Comparison of ENCODE assay signal across 8 cellular contexts in the genomic region with DNA sequence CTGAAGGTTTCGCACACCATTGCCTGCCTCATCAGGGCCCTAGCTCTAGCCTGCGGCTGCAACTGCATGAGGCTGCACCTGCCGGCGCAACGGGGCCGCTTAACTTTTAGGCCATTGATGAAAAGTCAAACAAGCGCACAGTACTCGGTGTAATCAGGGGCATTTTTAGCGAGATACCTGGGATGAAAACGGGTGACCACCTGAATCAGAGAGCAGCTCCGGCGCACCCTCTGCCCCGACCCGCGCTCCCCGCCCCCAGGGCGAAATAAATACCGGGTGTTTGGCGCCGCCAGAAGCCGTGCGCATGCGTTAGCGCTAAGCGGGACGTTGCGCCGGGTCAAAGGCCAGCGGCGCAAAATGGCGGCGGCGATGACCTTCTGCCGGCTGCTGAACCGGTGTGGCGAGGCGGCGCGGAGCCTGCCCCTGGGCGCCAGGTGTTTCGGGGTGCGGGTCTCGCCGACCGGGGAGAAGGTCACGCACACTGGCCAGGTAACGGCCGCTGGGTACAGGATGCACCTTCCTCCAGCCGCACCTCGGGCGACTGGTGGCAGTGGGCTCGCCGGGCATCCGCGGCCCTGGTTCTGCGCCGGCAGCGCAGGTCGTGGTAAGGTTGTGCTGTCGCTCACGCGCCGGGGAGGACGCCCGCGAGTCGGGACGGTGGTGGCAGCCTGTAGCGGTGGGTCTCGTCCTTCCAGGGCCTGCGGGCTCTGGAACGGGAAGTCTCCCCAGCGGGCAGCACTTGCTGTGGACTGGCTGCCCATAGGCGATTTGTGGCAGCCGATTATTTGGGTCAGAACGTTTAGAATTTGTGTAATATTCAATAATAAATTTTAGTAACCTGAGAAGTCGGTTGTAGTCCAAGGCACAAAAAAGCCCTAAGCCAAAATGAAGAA. TPM values are rescaled to one million over a fixed set of nuclear protein-coding genes. Genes with fewer than 3 reads are reported as not detected.
DNase-seq lines count a peak whose midpoint lies in the region; ATAC-seq and TF ChIP-seq lines count a peak whose summit lies in the region.

A gene (plus strand): TSS at position 347 of the 893 bp plus-strand sequence. CDS start 11 bp downstream, at position 358.

- peak within 1 kb of the TSS; percentile 89; the same call in 1 of the 2 replicates for H2AK5ac ChIP-seq in IMR-90 (ENCODE audit: low read depth, low read length)

- H3K9me3 ChIP-seq in IMR-90 (ENCODE audit: control insufficient read depth, insufficient read depth, low read length) (no peaks in the 10 kb centered on the region), Peyer's patch (no peaks in the 10 kb centered on the region)

- POLR2A ChIA-PET in IMR-90 (lab: Charles Lee; ENCODE audit: unreplicated experiment): no interaction called here
- POLR2A ChIA-PET in naive thymus-derived CD8-positive, alpha-beta T cell (lab: Charles Lee): interaction anchor here (0.7 to 4.4 kb wide), 15 partner anchors 9 to 457 kb away, joined by 3 to 40 read pairs (median 5); a partner anchor contains a TSS

- CTCF ChIA-PET in IMR-90 (lab: Yijun Ruan, JAX): interaction anchor here (0.7 to 1.5 kb wide), 2 partner anchors 19 to 37 kb away, joined by 3 to 8 read pairs; no protein-coding TSS in a partner anchor

- no peaks in the 10 kb centered on the region for H3K27me3 Mint-ChIP-seq in naive thymus-derived CD8-positive, alpha-beta T cell
- H3K27me3 Mint-ChIP-seq in stimulated activated naive B cell treated with anti-CD40 and anti-IgM and Interleukin-4, amounts not matched to agents 10 μg/mL and 1 μg/mL and 100 μg/mL, for 72 hours: no peaks in the 10 kb centered on the region

- peak; percentile 53 for ATAC-seq in GM21526 (IDR thresholded peaks at IDR 0.05; ENCODE audit: low FRiP score, unreplicated experiment)
- peak; percentile 62 for ATAC-seq in IMR-90 (ENCODE audit: low read depth)
- ATAC-seq in naive thymus-derived CD8-positive, alpha-beta T cell: peak; percentile 63 to 69
- peak; percentile 64 to 70 for ATAC-seq in stimulated activated naive B cell treated with anti-CD40 and anti-IgM and Interleukin-4, amounts not matched to agents 10 μg/mL and 1 μg/mL and 100 μg/mL, for 72 hours (replicated peaks)

- peak within 1 kb of the TSS; percentile 93 for H4K5ac ChIP-seq in IMR-90 (ENCODE audit: low read depth, low read length)

- no peak within 1 kb of the TSS for H2BK15ac ChIP-seq in IMR-90 (ENCODE audit: low read depth, low read length)

- TF ChIP-seq RAD21 in IMR-90 (IDR thresholded peaks at IDR 0.05; ENCODE audit: low read length): no peak

- H4K20me1 ChIP-seq in IMR-90 (ENCODE audit: insufficient read depth, low read length): 0 out of 2 replicates have a peak, but pooled peaks cover 5% of the 10 kb centered on the region

- H4K8ac ChIP-seq in IMR-90 (ENCODE audit: low read depth in 2 of 2, low read length in 2 of 2): peak within 1 kb of the TSS; percentile 91 to 98

- dilution Hi-C loops in IMR-90 (cut with HindIII; ENCODE audit: low sequenced_read_pairs, unreplicated experiment): no loop called here

- intact Hi-C loops in IMR-90 (cut with micrococcal nuclease): loop anchor here (2.0 kb wide), 1 partner anchor 37 kb away; no protein-coding TSS in a partner anchor

- in situ Hi-C loops in IMR-90 (cut with MboI; ENCODE audit: low sequenced_read_pairs): no loop called here

- TF ChIP-seq CTCF in IMR-90 (conservative IDR thresholded peaks at IDR 0.05; ENCODE audit: low read depth, low read length) (no peak), Peyer's patch (IDR thresholded peaks at IDR 0.05) (no peak), fibroblast of mammary gland (conservative IDR thresholded peaks at IDR 0.05; ENCODE audit: control insufficient read depth, insufficient read depth, low read depth, low read length) (no peak)

- peak within 1 kb of the TSS; percentile 56 for H2BK120ac ChIP-seq in IMR-90 (ENCODE audit: low read depth, low read length)

- DNase-seq in DMS114 treated with DMSO at 0.1 percent for 48 hours (lab: John Stamatoyannopoulos, UW; ENCODE audit: unreplicated experiment) (peak; percentile 25), IMR-90 (peak; percentile 55), Peyer's patch (peak; percentile 78 to 93 (median 90)), fibroblast of mammary gland (ENCODE audit: low read depth) (peak; percentile 66)
- peak; percentile 66 to 76 for DNase-seq in activated T-helper 1 cell treated with anti-CD3 and anti-CD28 coated beads, Interleukin-2, amount 50 U/mL, for 16 hours (ENCODE audit: low read depth in 1 of 2, low spot score in 1 of 2)
- peak; percentile 58 to 85 (median 74) for DNase-seq in naive thymus-derived CD8-positive, alpha-beta T cell
- peak; percentile 71 for DNase-seq in stimulated activated naive B cell treated with anti-CD40 and anti-IgM and Interleukin-4, amounts not matched to agents 10 μg/mL and 1 μg/mL and 100 μg/mL, for 72 hours

- H3K27ac Mint-ChIP-seq in naive thymus-derived CD8-positive, alpha-beta T cell: peak within 1 kb of the TSS; percentile 97 to 99 (median 99)
- H3K27ac Mint-ChIP-seq in stimulated activated naive B cell treated with anti-CD40 and anti-IgM and Interleukin-4, amounts not matched to agents 10 μg/mL and 1 μg/mL and 100 μg/mL, for 72 hours: peak within 1 kb of the TSS; percentile 86

- peak within 1 kb of the TSS; percentile 97 for H2AK9ac ChIP-seq in IMR-90 (replicated peaks; ENCODE audit: low read depth, low read length, poor library complexity)

- peak within 1 kb of the TSS; percentile 24 for H3K18ac ChIP-seq in IMR-90 (ENCODE audit: low read depth, low read length)

- H3K9me1 ChIP-seq in IMR-90 (ENCODE audit: insufficient read depth, low read length): peaks cover 7% of the 10 kb centered on the region; the same call in 1 of the 2 replicates

- H3K36me3 ChIP-seq in IMR-90 (ENCODE audit: control insufficient read depth, insufficient read depth, low read length): peaks cover 48% of the 10 kb centered on the region
- peaks cover 0 to 56% (median 0%) of the 10 kb centered on the region in 3 donors for H3K36me3 ChIP-seq in Peyer's patch

- H3K23ac ChIP-seq in IMR-90 (ENCODE audit: low read depth, low read length): peak within 1 kb of the TSS; percentile 85

- H3K79me1 ChIP-seq in IMR-90 (ENCODE audit: low read depth in 1 of 2, low read length in 2 of 2): peaks cover 51 to 77% of the 10 kb centered on the region in 2 experiments

- H3K27me3 ChIP-seq in IMR-90 (ENCODE audit: control insufficient read depth, insufficient read depth, low read length) (no peaks in the 10 kb centered on the region), Peyer's patch (no peaks in the 10 kb centered on the region)

- H2AFZ ChIP-seq in IMR-90 (replicated peaks; ENCODE audit: low read length, poor library complexity): peak within 1 kb of the TSS; percentile 98

- peak within 1 kb of the TSS; percentile 89 for H3K4ac ChIP-seq in IMR-90 (ENCODE audit: low read depth, low read length)

- BruUV-seq in IMR-90 (replicated peaks; lab: Mats Ljungman, UMichigan): no TSS peak

- peak within 1 kb of the TSS; percentile 75 for H4K91ac ChIP-seq in IMR-90 (ENCODE audit: insufficient read depth, low read depth, low read length)

- H3K14ac ChIP-seq in IMR-90 (replicated peaks; ENCODE audit: low read depth, low read length): peak within 1 kb of the TSS; percentile 84

- peak within 1 kb of the TSS; percentile 86 for H2BK5ac ChIP-seq in IMR-90 (ENCODE audit: low read depth, low read length, poor library complexity, severe bottlenecking)

- H3K4me1 ChIP-seq in IMR-90 (ENCODE audit: control insufficient read depth, insufficient read depth, low read length): peaks cover 11% of the 10 kb centered on the region
- peaks cover 0 to 24% (median 3%) of the 10 kb centered on the region in 4 donors for H3K4me1 ChIP-seq in Peyer's patch

- no peak within 1 kb of the TSS for H2BK20ac ChIP-seq in IMR-90 (ENCODE audit: low read depth, low read length)

- peak within 1 kb of the TSS; percentile 96 to 100 (median 99) for H3K4me3 Mint-ChIP-seq in naive thymus-derived CD8-positive, alpha-beta T cell
- H3K4me3 Mint-ChIP-seq in stimulated activated naive B cell treated with anti-CD40 and anti-IgM and Interleukin-4, amounts not matched to agents 10 μg/mL and 1 μg/mL and 100 μg/mL, for 72 hours: peak within 1 kb of the TSS; percentile 92 to 98

- TF ChIP-seq POLR2A in IMR-90 (IDR thresholded peaks at IDR 0.05; ENCODE audit: low read depth, low read length) (no peak; the same call in 1 of the 2 replicates), Peyer's patch (IDR thresholded peaks at IDR 0.05) (peak; percentile 64 to 66)

- peak within 1 kb of the TSS; percentile 92 for H3K27ac ChIP-seq in IMR-90 (ENCODE audit: insufficient read depth, low read length)
- H3K27ac ChIP-seq in Peyer's patch: peak within 1 kb of the TSS; percentile 77 to 89 (median 86)

- no peaks in the 10 kb centered on the region for H3K9me3 Mint-ChIP-seq in naive thymus-derived CD8-positive, alpha-beta T cell
- no peaks in the 10 kb centered on the region for H3K9me3 Mint-ChIP-seq in stimulated activated naive B cell treated with anti-CD40 and anti-IgM and Interleukin-4, amounts not matched to agents 10 μg/mL and 1 μg/mL and 100 μg/mL, for 72 hours

- H3K4me2 ChIP-seq in IMR-90 (ENCODE audit: low read depth, low read length): peak within 1 kb of the TSS; percentile 93

- H3K4me3 ChIP-seq in IMR-90 (ENCODE audit: insufficient read depth, low read depth, low read length) (peak within 1 kb of the TSS; percentile 98), Peyer's patch (peak within 1 kb of the TSS; percentile 82 to 94 (median 87)), fibroblast of mammary gland (ENCODE audit: control insufficient read depth, low read depth, low read length) (peak within 1 kb of the TSS; percentile 84)

- H3K56ac ChIP-seq in IMR-90 (ENCODE audit: extremely low read depth, insufficient read depth, low read length): peak within 1 kb of the TSS; percentile 60

- H3K36me3 Mint-ChIP-seq in naive thymus-derived CD8-positive, alpha-beta T cell: peaks cover 12 to 45% (median 18%) of the 10 kb centered on the region in 3 donors
- peaks cover 47 to 51% of the 10 kb centered on the region in 2 donors for H3K36me3 Mint-ChIP-seq in stimulated activated naive B cell treated with anti-CD40 and anti-IgM and Interleukin-4, amounts not matched to agents 10 μg/mL and 1 μg/mL and 100 μg/mL, for 72 hours

- peaks cover 28 to 67% (median 59%) of the 10 kb centered on the region in 4 donors for H3K4me1 Mint-ChIP-seq in naive thymus-derived CD8-positive, alpha-beta T cell
- peaks cover 35 to 52% of the 10 kb centered on the region in 2 donors for H3K4me1 Mint-ChIP-seq in stimulated activated naive B cell treated with anti-CD40 and anti-IgM and Interleukin-4, amounts not matched to agents 10 μg/mL and 1 μg/mL and 100 μg/mL, for 72 hours

- peak within 1 kb of the TSS; percentile 97 for H3K9ac ChIP-seq in IMR-90 (ENCODE audit: low read depth, low read length)

- WGBS in IMR-90 (ENCODE audit: extremely low coverage in 2 of 2, insufficient read length in 1 of 2), 2 experiments: 0% methylated on average over 45 of the region's 77 CpGs; no CpG with 5 or more reads in 1 of the 2 experiments

RNA-seq across cellular contexts. Expression of the gene that starts here (rescaled TPM):
- 10.4 and 26.9 TPM in 2 replicates for total RNA-seq in IMR-90 (2012; rRNA removed)
- polyA plus RNA-seq in IMR-90 (2012; rRNA removed): 69.0 and 119 TPM in 2 replicates
- 70.7 and 121 TPM in 2 replicates for polyA plus RNA-seq in IMR-90 (2012; cell fraction: cytosol; rRNA removed)
- polyA plus RNA-seq in IMR-90 (2012; cell fraction: nucleus; rRNA removed; ENCODE audit: low replicate concordance): 19.3 and 45.4 TPM in 2 replicates
- 10 to 100 TPM; 27.4 to 86.5 (median 47.6) TPM for total RNA-seq in Peyer's patch
- 10 to 100 TPM; 12.6 to 16.8 TPM for total RNA-seq in naive thymus-derived CD8-positive, alpha-beta T cell
- 10 to 100 TPM; 69.3 to 75.8 (median 70.9) TPM for polyA plus RNA-seq in naive thymus-derived CD8-positive, alpha-beta T cell

Comparison
In these comparisons a context has a peak if more than half of its experiments do, and no peak if none do; other contexts are left out.
1. Peak in every context shown above with its lines: DNase-seq, ATAC-seq, H3K4me3 ChIP-seq and H3K27ac ChIP-seq.
2. DNase-seq: peak in every context shown above with its lines; median percentile 90 in Peyer's patch; 74 in naive thymus-derived CD8-positive, alpha-beta T cell; 71 in activated T-helper 1 cell treated with anti-CD3 and anti-CD28 coated beads, Interleukin-2, amount 50 U/mL, for 16 hours; 71 in stimulated activated naive B cell treated with anti-CD40 and anti-IgM and Interleukin-4, amounts not matched to agents 10 μg/mL and 1 μg/mL and 100 μg/mL, for 72 hours; 66 in fibroblast of mammary gland; 55 in IMR-90; 25 in DMS114 treated with DMSO at 0.1 percent for 48 hours.